Comparison of ENCODE assay signal across 17 cellular contexts in genomic region chr5:138870611-138871010, GRCh38. TPM values are rescaled to one million over a fixed set of nuclear protein-coding genes. Genes with fewer than 3 reads are reported as not detected.
A peak's percentile ranks its signal among the peaks of the same experiment; 100 is the strongest.
DNase-seq lines count a peak whose midpoint lies in the region; ATAC-seq and TF ChIP-seq lines count a peak whose summit lies in the region.
"Had no signal": no experiment of that assay in that cellular context is flagged by ENCODE, and none has a peak within 500 bp of the region (broad histone marks: within the 10 kb centered on the region; RNA-seq: fewer than 3 reads in every experiment).

No MANE protein-coding gene starts in this region.

- peaks cover 9% of the 10 kb centered on the region for H3K79me1 ChIP-seq in mesenchymal stem cell (replicated peaks; ENCODE audit: low read length, poor library complexity, severe bottlenecking)

- intact Hi-C loops in MCF 10A (cut with micrococcal nuclease) (no loop called here), breast epithelium (cut with DNase I; ENCODE audit: low total_unique reads) (no loop called here), tibial artery (cut with DNase I; ENCODE audit: low total_unique reads) (no loop called here)

- POLR2A ChIA-PET in MCF 10A (lab: Yijun Ruan, JAX): interaction anchor here (1.0 to 6.8 kb wide), 7 partner anchors 8 to 423 kb away, joined by 3 to 27 read pairs (median 6); partner anchors contain the start of gene MATR3

- no peak overlapping the region for H4K8ac ChIP-seq in mesenchymal stem cell (ENCODE audit: low read length)

- BruUV-seq in MCF 10A (replicated peaks; lab: Mats Ljungman, UMichigan): TSS peak; percentile 10

- no peak overlapping the region for H4K91ac ChIP-seq in mesenchymal stem cell (ENCODE audit: low read length)

- H3K4me2 ChIP-seq in mesenchymal stem cell (ENCODE audit: low read length, poor library complexity, severe bottlenecking): no peak overlapping the region

- H2BK12ac ChIP-seq in mesenchymal stem cell (ENCODE audit: low read length in 2 of 2): no peak overlapping the region

- no peaks in the 10 kb centered on the region for H3K27me3 Mint-ChIP-seq in MCF 10A (ENCODE audit: insufficient read depth, unreplicated experiment)
- H3K27me3 Mint-ChIP-seq: central memory CD8-positive, alpha-beta T cell had no signal

- H3K36me3 ChIP-seq in breast epithelium (no peaks in the 10 kb centered on the region), brain microvascular endothelial cell (replicated peaks) (no peaks in the 10 kb centered on the region), mesenchymal stem cell (ENCODE audit: control insufficient read depth in 1 of 2, insufficient read depth in 2 of 2, low read depth in 1 of 2, low read length in 2 of 2) (peaks cover 0 to 5% of the 10 kb centered on the region in 2 experiments), thoracic aorta (no peaks in the 10 kb centered on the region), tibial artery (no peaks in the 10 kb centered on the region)
- H3K36me3 ChIP-seq: SJCRH30, vagina had no signal

- H3K14ac ChIP-seq in mesenchymal stem cell (ENCODE audit: low read length in 2 of 2): no peak overlapping the region

- peak overlapping the region; percentile 50 for H3K4me3 Mint-ChIP-seq in MCF 10A (ENCODE audit: unreplicated experiment)
- H3K4me3 Mint-ChIP-seq: activated B cell treated with CpG ODN at 0.5 μM for 24 hours; activated T-cell treated with anti-CD3 and anti-CD28 coated beads, Interleukin-2, amount 50 U/mL, for 4 hours; central memory CD8-positive, alpha-beta T cell; natural killer cell had no signal

- in situ Hi-C loops in brain microvascular endothelial cell (cut with HindIII; ENCODE audit: low pct_ligation_motif_present, low sequenced_read_pairs): no loop called here

- DNase-seq in MCF 10A (ENCODE audit: unreplicated experiment): no peak
- DNase-seq in breast epithelium (ENCODE audit: low spot score in 2 of 2): no peak
- no peak for DNase-seq in brain microvascular endothelial cell
- peak; percentile 30 for DNase-seq in mesenchymal stem cell
- no peak for DNase-seq in thoracic aorta (ENCODE audit: low spot score)
- DNase-seq in tibial artery: no peak
- DNase-seq in foreskin melanocyte: no peak
- DNase-seq: activated B cell treated with CpG ODN at 0.5 μM for 24 hours; activated T-cell treated with anti-CD3 and anti-CD28 coated beads, Interleukin-2, amount 50 U/mL, for 4 hours; MM.1S; natural killer cell; NCI-H446; SJCRH30 had no signal

- peak overlapping the region; percentile 90 for H3K27ac Mint-ChIP-seq in MCF 10A (ENCODE audit: low read depth, unreplicated experiment)
- H3K27ac Mint-ChIP-seq: activated B cell treated with CpG ODN at 0.5 μM for 24 hours, natural killer cell had no signal

- no peak overlapping the region for H2AFZ ChIP-seq in mesenchymal stem cell (ENCODE audit: low read depth, low read length)
- H2AFZ ChIP-seq: GM23248 had no signal

- H3K4me3 ChIP-seq in breast epithelium (no peak overlapping the region), brain microvascular endothelial cell (ENCODE audit: low read depth, low read length) (no peak overlapping the region), mesenchymal stem cell (ENCODE audit: insufficient read depth in 1 of 2, low read depth in 1 of 2, low read length in 2 of 2) (no peak overlapping the region), thoracic aorta (peak overlapping the region; percentile 25), tibial artery (no peak overlapping the region)
- H3K4me3 ChIP-seq: GM23248, SJCRH30, vagina had no signal

- CTCF ChIA-PET in MCF 10A (lab: Yijun Ruan, JAX): interaction anchor here (0.6 to 1.7 kb wide), 9 partner anchors 8 to 151 kb away, joined by 3 to 6 read pairs (median 3); no protein-coding TSS in a partner anchor

- TF ChIP-seq CTCF in MCF 10A (IDR thresholded peaks at IDR 0.05; ENCODE audit: unreplicated experiment) (no peak), breast epithelium (IDR thresholded peaks at IDR 0.05) (no peak), brain microvascular endothelial cell (IDR thresholded peaks at IDR 0.05; ENCODE audit: low read depth, low read length, missing control alignments) (no peak), thoracic aorta (IDR thresholded peaks at IDR 0.05) (no peak), tibial artery (IDR thresholded peaks at IDR 0.05) (no peak)

- H3K27ac ChIP-seq in breast epithelium: peak overlapping the region in 1 of 2 donors; percentile 1
- H3K27ac ChIP-seq in brain microvascular endothelial cell: peak overlapping the region; percentile 24
- H3K27ac ChIP-seq in mesenchymal stem cell (ENCODE audit: low read length, poor library complexity, severe bottlenecking): peak overlapping the region; percentile 75
- H3K27ac ChIP-seq in thoracic aorta: peak overlapping the region; percentile 28 to 45
- no peak overlapping the region for H3K27ac ChIP-seq in tibial artery
- H3K27ac ChIP-seq: GM23248, SJCRH30, vagina had no signal

- no peak overlapping the region for H2BK5ac ChIP-seq in mesenchymal stem cell (ENCODE audit: low read depth, low read length, poor library complexity, severe bottlenecking)

- no peaks in the 10 kb centered on the region for H3K9me3 Mint-ChIP-seq in MCF 10A (ENCODE audit: unreplicated experiment)
- H3K9me3 Mint-ChIP-seq: activated B cell treated with CpG ODN at 0.5 μM for 24 hours; activated T-cell treated with anti-CD3 and anti-CD28 coated beads, Interleukin-2, amount 50 U/mL, for 4 hours; central memory CD8-positive, alpha-beta T cell; natural killer cell had no signal

- H3K27me3 ChIP-seq in breast epithelium (no peaks in the 10 kb centered on the region), brain microvascular endothelial cell (replicated peaks) (no peaks in the 10 kb centered on the region), mesenchymal stem cell (ENCODE audit: control insufficient read depth in 1 of 2, insufficient read depth in 1 of 2, low read length in 2 of 2) (no peaks in the 10 kb centered on the region), thoracic aorta (replicated peaks; ENCODE audit: insufficient read depth) (no peaks in the 10 kb centered on the region), tibial artery (no peaks in the 10 kb centered on the region)
- H3K27me3 ChIP-seq: SJCRH30, vagina had no signal

- H3K9ac ChIP-seq in mesenchymal stem cell (ENCODE audit: low read length): peak overlapping the region; percentile 35
- H3K9ac ChIP-seq: GM23248 had no signal

- no peak overlapping the region for H3K23ac ChIP-seq in mesenchymal stem cell (ENCODE audit: low read length in 2 of 2)

- H2BK15ac ChIP-seq in mesenchymal stem cell (ENCODE audit: low read depth, poor library complexity, severe bottlenecking): no peak overlapping the region

- H2BK120ac ChIP-seq in mesenchymal stem cell (ENCODE audit: low read depth, low read length): no peak overlapping the region

- peak overlapping the region in 1 of 2 experiments; percentile 72 for H3K18ac ChIP-seq in mesenchymal stem cell (ENCODE audit: low read depth in 1 of 2, low read length in 2 of 2)

- no peak for TF ChIP-seq POLR2A in breast epithelium (IDR thresholded peaks at IDR 0.05)

- peak overlapping the region in 1 of 2 experiments; percentile 20 for H3K4ac ChIP-seq in mesenchymal stem cell (ENCODE audit: low read depth in 1 of 2, low read length in 2 of 2)

- peak overlapping the region; percentile 61 for H2AK5ac ChIP-seq in mesenchymal stem cell (ENCODE audit: low read length, severe bottlenecking)

- 32% methylated on average over 3 of the region's 3 CpGs for WGBS in mesenchymal stem cell

- H3K9me3 ChIP-seq in breast epithelium: no peaks in the 10 kb centered on the region
- no peaks in the 10 kb centered on the region for H3K9me3 ChIP-seq in mesenchymal stem cell (ENCODE audit: control insufficient read depth, low read length)
- no peaks in the 10 kb centered on the region for H3K9me3 ChIP-seq in thoracic aorta
- no peaks in the 10 kb centered on the region for H3K9me3 ChIP-seq in tibial artery
- H3K9me3 ChIP-seq: SJCRH30, vagina had no signal

- H3K4me1 ChIP-seq in breast epithelium (peaks cover 0 to 5% of the 10 kb centered on the region in 2 donors), mesenchymal stem cell (ENCODE audit: control insufficient read depth, insufficient read depth, low read depth, low read length) (peaks cover 14% of the 10 kb centered on the region), thoracic aorta (ENCODE audit: control insufficient read depth in 1 of 2, low read depth in 2 of 2) (peaks cover 30 to 84% of the 10 kb centered on the region in 2 donors), tibial artery (peaks cover 0 to 80% (median 38%) of the 10 kb centered on the region in 4 donors)

- H3K36me3 Mint-ChIP-seq in MCF 10A (ENCODE audit: insufficient read depth, unreplicated experiment): peaks cover 27% of the 10 kb centered on the region
- H3K36me3 Mint-ChIP-seq: natural killer cell had no signal

- ATAC-seq in thoracic aorta (ENCODE audit: insufficient number of reproducible peaks, low FRiP score, low read depth) (no peak), GM19452 (IDR thresholded peaks at IDR 0.05; ENCODE audit: unreplicated experiment) (no peak)
- ATAC-seq: natural killer cell had no signal

- peaks cover 58% of the 10 kb centered on the region for H3K4me1 Mint-ChIP-seq in MCF 10A (ENCODE audit: insufficient read depth, unreplicated experiment)
- H3K4me1 Mint-ChIP-seq: activated B cell treated with CpG ODN at 0.5 μM for 24 hours; central memory CD8-positive, alpha-beta T cell had no signal

RNA-seq across cellular contexts. Expression of gene LRRTM2, which starts 4.5 kb away (rescaled TPM):
- total RNA-seq in MCF 10A (2022) (not detected in 2 replicates), breast epithelium (1 to 10 TPM in 2 of 3 donors, under 1 TPM in 1; under 0.01 to 1.4 (median 1.0) TPM), thoracic aorta (1 to 10 TPM in 1 of 2 donors, under 1 TPM in 1; 0.27 to 1.9 TPM)
- 0.86 TPM for polyA plus RNA-seq in mesenchymal stem cell (2013, experiment 1 of 2)
- polyA plus RNA-seq in mesenchymal stem cell (2013, experiment 2 of 2): 1.2 TPM

Comparison
In these comparisons a context has a peak if more than half of its experiments do, and no peak if none do; other contexts are left out.
1. H3K27ac ChIP-seq: peak in brain microvascular endothelial cell (single experiment), mesenchymal stem cell (single experiment) and thoracic aorta (2 of 2); none in tibial artery (0 of 2).